9 cellular contexts compared by ENCODE assay signal in the genomic region with DNA sequence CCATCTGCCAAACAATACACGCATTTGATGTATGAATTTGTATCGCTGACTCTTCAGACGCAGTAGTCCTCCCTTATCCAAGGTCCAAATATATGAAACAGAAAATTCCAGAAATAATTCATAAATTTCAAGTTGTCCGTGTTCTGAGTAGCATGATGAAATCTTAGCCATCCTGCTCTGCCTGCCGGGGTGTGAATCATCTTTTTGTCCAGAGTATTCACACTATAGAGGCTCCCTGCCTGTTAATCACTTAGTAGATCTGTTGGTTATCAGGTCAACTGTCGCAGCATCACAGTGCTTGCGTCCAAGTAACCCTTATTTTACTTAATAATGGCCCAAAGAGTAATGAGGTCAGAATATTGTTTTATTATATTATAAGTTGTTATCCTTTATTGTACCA.
"Had no signal": no experiment of that assay in that cellular context is flagged by ENCODE, and none has a peak within 500 bp of the region (broad histone marks: within the 10 kb centered on the region; RNA-seq: fewer than 3 reads in every experiment).

No MANE protein-coding gene starts in this region.

- H3K36me3 ChIP-seq: HAP-1 had no signal

- H2AFZ ChIP-seq: GM23248 had no signal

- ATAC-seq: HCT116, K562 had no signal

- DNase-seq: GM23248, GOT3, H7, HFFc6, IMR-90 had no signal

- H3K27ac ChIP-seq: GM23248 had no signal

- FAIRE-seq: HTR-8/SVneo, K562 had no signal

- H3K4me3 ChIP-seq: GM23248, HAP-1, K562 had no signal

- H3K9ac ChIP-seq: GM23248 had no signal
